Comparison of ENCODE assay signal across 1 cellular context in the genomic region with DNA sequence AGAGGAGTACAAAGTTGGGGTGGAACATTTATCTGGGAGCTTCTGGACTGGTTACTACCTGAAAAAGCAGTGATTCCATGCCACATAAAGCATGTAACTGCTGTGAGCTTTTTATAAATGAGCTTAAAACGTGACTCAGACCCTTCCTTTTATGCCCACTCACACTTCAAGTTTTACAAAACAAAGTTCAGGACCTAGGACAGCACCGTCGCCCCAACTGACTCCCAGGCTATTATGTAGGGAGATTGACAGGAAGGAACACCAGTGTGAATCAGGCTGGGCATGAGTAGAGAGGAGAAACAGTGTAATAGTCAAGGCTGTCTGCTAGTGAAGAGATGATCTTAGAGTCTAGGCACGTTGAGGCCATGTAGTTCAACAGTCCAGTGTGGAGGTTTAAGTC.
TF ChIP-seq lines count a peak whose summit lies in the region.

No MANE protein-coding gene starts in this region.

TF ChIP-seq in A549, 52 proteins besides CTCF, POLR2A, EP300 and RAD21 (continued from another document):
- TF ChIP-seq, protein P1, sequence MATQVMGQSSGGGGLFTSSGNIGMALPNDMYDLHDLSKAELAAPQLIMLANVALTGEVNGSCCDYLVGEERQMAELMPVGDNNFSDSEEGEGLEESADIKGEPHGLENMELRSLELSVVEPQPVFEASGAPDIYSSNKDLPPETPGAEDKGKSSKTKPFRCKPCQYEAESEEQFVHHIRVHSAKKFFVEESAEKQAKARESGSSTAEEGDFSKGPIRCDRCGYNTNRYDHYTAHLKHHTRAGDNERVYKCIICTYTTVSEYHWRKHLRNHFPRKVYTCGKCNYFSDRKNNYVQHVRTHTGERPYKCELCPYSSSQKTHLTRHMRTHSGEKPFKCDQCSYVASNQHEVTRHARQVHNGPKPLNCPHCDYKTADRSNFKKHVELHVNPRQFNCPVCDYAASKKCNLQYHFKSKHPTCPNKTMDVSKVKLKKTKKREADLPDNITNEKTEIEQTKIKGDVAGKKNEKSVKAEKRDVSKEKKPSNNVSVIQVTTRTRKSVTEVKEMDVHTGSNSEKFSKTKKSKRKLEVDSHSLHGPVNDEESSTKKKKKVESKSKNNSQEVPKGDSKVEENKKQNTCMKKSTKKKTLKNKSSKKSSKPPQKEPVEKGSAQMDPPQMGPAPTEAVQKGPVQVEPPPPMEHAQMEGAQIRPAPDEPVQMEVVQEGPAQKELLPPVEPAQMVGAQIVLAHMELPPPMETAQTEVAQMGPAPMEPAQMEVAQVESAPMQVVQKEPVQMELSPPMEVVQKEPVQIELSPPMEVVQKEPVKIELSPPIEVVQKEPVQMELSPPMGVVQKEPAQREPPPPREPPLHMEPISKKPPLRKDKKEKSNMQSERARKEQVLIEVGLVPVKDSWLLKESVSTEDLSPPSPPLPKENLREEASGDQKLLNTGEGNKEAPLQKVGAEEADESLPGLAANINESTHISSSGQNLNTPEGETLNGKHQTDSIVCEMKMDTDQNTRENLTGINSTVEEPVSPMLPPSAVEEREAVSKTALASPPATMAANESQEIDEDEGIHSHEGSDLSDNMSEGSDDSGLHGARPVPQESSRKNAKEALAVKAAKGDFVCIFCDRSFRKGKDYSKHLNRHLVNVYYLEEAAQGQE (IDR thresholded peaks at IDR 0.05) = peak; percentile 90
- no peak for TF ChIP-seq KDM1A (IDR thresholded peaks at IDR 0.05; ENCODE audit: low read depth)
